In genomic region chr14:19096467-19096866, GRCh38 we compare ENCODE assay signal across 1 cellular context.
TF ChIP-seq lines count a peak whose summit lies in the region.
"Not testable (repeated sequence)": the region's sequence is repeated elsewhere in the genome, so short reads cannot be mapped to it uniquely, and the experiment has no call there.

No MANE protein-coding gene starts in this region.

TF ChIP-seq in HepG2, 621 proteins besides CTCF, POLR2A, EP300 and RAD21 (continued from another document):
- TF ChIP-seq, protein P1, sequence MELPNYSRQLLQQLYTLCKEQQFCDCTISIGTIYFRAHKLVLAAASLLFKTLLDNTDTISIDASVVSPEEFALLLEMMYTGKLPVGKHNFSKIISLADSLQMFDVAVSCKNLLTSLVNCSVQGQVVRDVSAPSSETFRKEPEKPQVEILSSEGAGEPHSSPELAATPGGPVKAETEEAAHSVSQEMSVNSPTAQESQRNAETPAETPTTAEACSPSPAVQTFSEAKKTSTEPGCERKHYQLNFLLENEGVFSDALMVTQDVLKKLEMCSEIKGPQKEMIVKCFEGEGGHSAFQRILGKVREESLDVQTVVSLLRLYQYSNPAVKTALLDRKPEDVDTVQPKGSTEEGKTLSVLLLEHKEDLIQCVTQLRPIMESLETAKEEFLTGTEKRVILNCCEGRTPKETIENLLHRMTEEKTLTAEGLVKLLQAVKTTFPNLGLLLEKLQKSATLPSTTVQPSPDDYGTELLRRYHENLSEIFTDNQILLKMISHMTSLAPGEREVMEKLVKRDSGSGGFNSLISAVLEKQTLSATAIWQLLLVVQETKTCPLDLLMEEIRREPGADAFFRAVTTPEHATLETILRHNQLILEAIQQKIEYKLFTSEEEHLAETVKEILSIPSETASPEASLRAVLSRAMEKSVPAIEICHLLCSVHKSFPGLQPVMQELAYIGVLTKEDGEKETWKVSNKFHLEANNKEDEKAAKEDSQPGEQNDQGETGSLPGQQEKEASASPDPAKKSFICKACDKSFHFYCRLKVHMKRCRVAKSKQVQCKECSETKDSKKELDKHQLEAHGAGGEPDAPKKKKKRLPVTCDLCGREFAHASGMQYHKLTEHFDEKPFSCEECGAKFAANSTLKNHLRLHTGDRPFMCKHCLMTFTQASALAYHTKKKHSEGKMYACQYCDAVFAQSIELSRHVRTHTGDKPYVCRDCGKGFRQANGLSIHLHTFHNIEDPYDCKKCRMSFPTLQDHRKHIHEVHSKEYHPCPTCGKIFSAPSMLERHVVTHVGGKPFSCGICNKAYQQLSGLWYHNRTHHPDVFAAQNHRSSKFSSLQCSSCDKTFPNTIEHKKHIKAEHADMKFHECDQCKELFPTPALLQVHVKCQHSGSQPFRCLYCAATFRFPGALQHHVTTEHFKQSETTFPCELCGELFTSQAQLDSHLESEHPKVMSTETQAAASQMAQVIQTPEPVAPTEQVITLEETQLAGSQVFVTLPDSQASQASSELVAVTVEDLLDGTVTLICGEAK (IDR thresholded peaks at IDR 0.05), result peak; percentile 33; the same call in 1 of the 2 replicates
- TF ChIP-seq, protein P1 (CRISPR knock-in tag; IDR thresholded peaks at IDR 0.05), result not testable (repeated sequence)
- TF ChIP-seq FOXA1 (IDR thresholded peaks at IDR 0.05) (peak; percentile 46; the same call in 1 of the 2 replicates), IKZF1 (IDR thresholded peaks at IDR 0.05) (0 out of 2 replicates have a peak, but pooled peaks have one; percentile 41), NBN (conservative IDR thresholded peaks at IDR 0.05) (0 out of 2 replicates have a peak, but pooled peaks have one; percentile 70), NONO (IDR thresholded peaks at IDR 0.05) (peak; percentile 97; the same call in 1 of the 2 replicates), ATM (IDR thresholded peaks at IDR 0.05; ENCODE audit: borderline replicate concordance) (peak; percentile 58; the same call in 1 of the 2 replicates)
- not testable (repeated sequence) for TF ChIP-seq FOXA1 (CRISPR knock-in tag; IDR thresholded peaks at IDR 0.05); NONO (CRISPR knock-in tag; conservative IDR thresholded peaks at IDR 0.05)
